ENCODE assay signal across 26 cellular contexts in genomic region chr1:21885236-21886037, GRCh38. TPM values are rescaled to one million over a fixed set of nuclear protein-coding genes. Genes with fewer than 3 reads are reported as not detected.
A peak's percentile ranks its signal among the peaks of the same experiment; 100 is the strongest.
DNase-seq lines count a peak whose midpoint lies in the region; ATAC-seq and FAIRE-seq lines count a peak whose summit lies in the region.
"Had no signal": no experiment of that assay in that cellular context is flagged by ENCODE, and none has a peak within 500 bp of the region (broad histone marks: within the 10 kb centered on the region; RNA-seq: fewer than 3 reads in every experiment).

No MANE protein-coding gene starts in this region.

- peak; percentile 7 for ATAC-seq in activated naive CD8-positive, alpha-beta T cell treated with anti-CD3 and anti-CD28 coated beads, Interleukin-2, amount 50 U/mL, for 24 hours
- ATAC-seq in left lobe of liver (no peak), aorta (ENCODE audit: low FRiP score) (no peak)
- ATAC-seq: HCT116, HepG2, Right ventricle myocardium inferior had no signal

- H3K27me3 ChIP-seq in neuronal stem cell (ENCODE audit: control insufficient read depth in 3 of 3, insufficient read depth in 3 of 3, low read depth in 1 of 3, low read length in 3 of 3), result no peaks in the 10 kb centered on the region
- H3K27me3 ChIP-seq in aorta (ENCODE audit: control insufficient read depth in 1 of 2, insufficient read depth in 2 of 2, low read length in 1 of 2), result no peaks in the 10 kb centered on the region
- H3K27me3 ChIP-seq: BE2C, SJSA1 had no signal

- no peak overlapping the region for H3K18ac ChIP-seq in neuronal stem cell (ENCODE audit: low read length)

- no peaks in the 10 kb centered on the region for H3K4me1 ChIP-seq in neuronal stem cell (ENCODE audit: control insufficient read depth in 2 of 2, insufficient read depth in 1 of 2, low read depth in 1 of 2, low read length in 2 of 2)
- H3K4me1 ChIP-seq in aorta (ENCODE audit: control insufficient read depth in 1 of 2, insufficient read depth in 2 of 2, low read length in 2 of 2), result no peaks in the 10 kb centered on the region
- H3K4me1 ChIP-seq: BE2C, SJSA1 had no signal

- no peak overlapping the region for H2BK120ac ChIP-seq in neuronal stem cell (ENCODE audit: low read depth, low read length)

- no peak overlapping the region for H3K14ac ChIP-seq in neuronal stem cell (ENCODE audit: low read length)

- H4K8ac ChIP-seq in neuronal stem cell (ENCODE audit: low read depth, low read length), result peak overlapping the region; percentile 65

- H3K9me3 ChIP-seq in neuronal stem cell (replicated peaks in 1 of 2; ENCODE audit: control insufficient read depth in 2 of 2, insufficient read depth in 1 of 2, low read depth in 1 of 2, low read length in 2 of 2) (no peaks in the 10 kb centered on the region), aorta (ENCODE audit: control insufficient read depth, low read length) (no peaks in the 10 kb centered on the region)
- H3K9me3 ChIP-seq: BE2C, SJSA1 had no signal

- DNase-seq in activated naive CD8-positive, alpha-beta T cell treated with anti-CD3 and anti-CD28 coated beads, Interleukin-2, amount 50 U/mL, for 24 hours, result no peak
- DNase-seq in activated naive CD8-positive, alpha-beta T cell treated with anti-CD3 and anti-CD28 coated beads for 36 hours, result no peak
- peak; percentile 40 for DNase-seq in left lobe of liver (ENCODE audit: low spot score)
- DNase-seq in neuronal stem cell (ENCODE audit: low spot score), result no peak
- DNase-seq in aorta, result peak; percentile 48 to 75
- DNase-seq in RCC 7860 (ENCODE audit: low spot score), result no peak
- DNase-seq in pons (ENCODE audit: low spot score), result no peak
- no peak for DNase-seq in NCI-H1048 (lab: John Stamatoyannopoulos, UW)
- DNase-seq: 8988T; ACHN; BE2C; CD8-positive, alpha-beta memory T cell; KBM-7; MV-4-11; NCI-H1105 treated with DMSO at 0.1 percent for 48 hours; NCI-H146; NCI-H2029; NCI-H446; NCI-H524 treated with DMSO at 0.1 percent for 48 hours; NCI-H774 had no signal

- H3K9me3 Mint-ChIP-seq in activated naive CD8-positive, alpha-beta T cell treated with anti-CD3 and anti-CD28 coated beads, Interleukin-2, amount 50 U/mL, for 24 hours, result no peaks in the 10 kb centered on the region
- no peaks in the 10 kb centered on the region for H3K9me3 Mint-ChIP-seq in activated naive CD8-positive, alpha-beta T cell treated with anti-CD3 and anti-CD28 coated beads for 36 hours
- H3K9me3 Mint-ChIP-seq: CD8-positive, alpha-beta memory T cell had no signal

- H3K79me1 ChIP-seq in neuronal stem cell (ENCODE audit: low read depth, low read length), result peaks cover 6% of the 10 kb centered on the region

- no peak overlapping the region for H4K91ac ChIP-seq in neuronal stem cell (ENCODE audit: low read depth, low read length, poor library complexity)

- no peak overlapping the region for H3K27ac Mint-ChIP-seq in activated naive CD8-positive, alpha-beta T cell treated with anti-CD3 and anti-CD28 coated beads, Interleukin-2, amount 50 U/mL, for 24 hours
- H3K27ac Mint-ChIP-seq in activated naive CD8-positive, alpha-beta T cell treated with anti-CD3 and anti-CD28 coated beads for 36 hours, result no peak overlapping the region

- no peak overlapping the region for H3K4ac ChIP-seq in neuronal stem cell (ENCODE audit: low read length)

- WGBS in neuronal stem cell (ENCODE audit: extremely low coverage in 2 of 2, insufficient read length in 2 of 2, insufficient replicate concordance in 1 of 2), 2 donors, result no CpG with 5 or more reads among the region's 24 CpGs
- WGBS in aorta, 2 donors, result 80% methylated on average over 24 of the region's 24 CpGs

- intact Hi-C loops in aorta (cut with DNase I), result no loop called here

- H3K36me3 Mint-ChIP-seq in activated naive CD8-positive, alpha-beta T cell treated with anti-CD3 and anti-CD28 coated beads, Interleukin-2, amount 50 U/mL, for 24 hours (ENCODE audit: low read depth), result no peaks in the 10 kb centered on the region
- H3K36me3 Mint-ChIP-seq in activated naive CD8-positive, alpha-beta T cell treated with anti-CD3 and anti-CD28 coated beads for 36 hours, result no peaks in the 10 kb centered on the region
- H3K36me3 Mint-ChIP-seq: CD14-positive monocyte; CD8-positive, alpha-beta memory T cell had no signal

- H3K4me1 Mint-ChIP-seq in activated naive CD8-positive, alpha-beta T cell treated with anti-CD3 and anti-CD28 coated beads, Interleukin-2, amount 50 U/mL, for 24 hours, result no peaks in the 10 kb centered on the region
- no peaks in the 10 kb centered on the region for H3K4me1 Mint-ChIP-seq in activated naive CD8-positive, alpha-beta T cell treated with anti-CD3 and anti-CD28 coated beads for 36 hours
- H3K4me1 Mint-ChIP-seq: CD8-positive, alpha-beta memory T cell had no signal

- peak overlapping the region; percentile 84 for H3K9ac ChIP-seq in neuronal stem cell (ENCODE audit: low read depth, low read length, poor library complexity)

- H2BK5ac ChIP-seq in neuronal stem cell (ENCODE audit: low read length), result peak overlapping the region; percentile 48

- no peak overlapping the region for H3K4me3 ChIP-seq in neuronal stem cell (ENCODE audit: low read length in 2 of 2)
- no peak overlapping the region for H3K4me3 ChIP-seq in aorta (ENCODE audit: low read length in 2 of 2)
- H3K4me3 ChIP-seq: SJSA1 had no signal

- no peaks in the 10 kb centered on the region for H3K27me3 Mint-ChIP-seq in activated naive CD8-positive, alpha-beta T cell treated with anti-CD3 and anti-CD28 coated beads, Interleukin-2, amount 50 U/mL, for 24 hours
- no peaks in the 10 kb centered on the region for H3K27me3 Mint-ChIP-seq in activated naive CD8-positive, alpha-beta T cell treated with anti-CD3 and anti-CD28 coated beads for 36 hours

- no peak overlapping the region for H2AFZ ChIP-seq in neuronal stem cell (ENCODE audit: low read length)

- H3K23ac ChIP-seq in neuronal stem cell (ENCODE audit: low read depth, low read length, poor library complexity), result no peak overlapping the region

- H2BK15ac ChIP-seq in neuronal stem cell (ENCODE audit: low read length), result no peak overlapping the region

- H2AK5ac ChIP-seq in neuronal stem cell (ENCODE audit: low read depth, low read length), result no peak overlapping the region

- H3K36me3 ChIP-seq in neuronal stem cell (replicated peaks in 1 of 2; ENCODE audit: control insufficient read depth in 2 of 2, insufficient read depth in 2 of 2, low read length in 2 of 2), result peaks cover 48 to 72% of the 10 kb centered on the region in 2 donors
- peaks cover 0 to 7% of the 10 kb centered on the region in 2 donors for H3K36me3 ChIP-seq in aorta (ENCODE audit: control insufficient read depth in 1 of 2, insufficient read depth in 2 of 2, low read length in 1 of 2)
- H3K36me3 ChIP-seq: BE2C had no signal

- FAIRE-seq in RCC 7860 (lab: Jason Lieb, UNC), result no peak
- FAIRE-seq: H1, HepG2 had no signal

- H2BK12ac ChIP-seq in neuronal stem cell (ENCODE audit: low read length), result no peak overlapping the region

- no peak overlapping the region for H3K4me2 ChIP-seq in neuronal stem cell (ENCODE audit: insufficient read depth, low read length, poor library complexity, severe bottlenecking)

- H3K27ac ChIP-seq in neuronal stem cell (replicated peaks; ENCODE audit: low read length), result no peak overlapping the region
- no peak overlapping the region for H3K27ac ChIP-seq in aorta (ENCODE audit: low read depth in 1 of 2, low read length in 2 of 2)
- H3K27ac ChIP-seq: SJSA1 had no signal

- H3K4me3 Mint-ChIP-seq in activated naive CD8-positive, alpha-beta T cell treated with anti-CD3 and anti-CD28 coated beads, Interleukin-2, amount 50 U/mL, for 24 hours, result no peak overlapping the region
- H3K4me3 Mint-ChIP-seq in activated naive CD8-positive, alpha-beta T cell treated with anti-CD3 and anti-CD28 coated beads for 36 hours, result no peak overlapping the region
- H3K4me3 Mint-ChIP-seq: CD14-positive monocyte; CD8-positive, alpha-beta memory T cell had no signal

RNA-seq across cellular contexts. Expression of gene HSPG2, which starts 51.7 kb away (rescaled TPM):
- 10 to 100 TPM; 11.0 to 11.6 TPM for total RNA-seq in activated naive CD8-positive, alpha-beta T cell treated with anti-CD3 and anti-CD28 coated beads for 36 hours
- total RNA-seq in left lobe of liver (50.8 TPM), aorta (1,000 to 10,000 TPM in 1 of 2 donors, 100 to 1,000 TPM in 1; 868 to 1,205 TPM)
- 11.0 TPM for polyA plus RNA-seq in neuronal stem cell (2013, experiment 1 of 2)
- 10.9 TPM for polyA plus RNA-seq in neuronal stem cell (2013, experiment 2 of 2)
- polyA plus RNA-seq in aorta, result 100 to 1,000 TPM in 1 of 2 donors, 10 to 100 TPM in 1; 49.1 to 268 TPM
- polyA plus RNA-seq: CD14-positive monocyte; CD8-positive, alpha-beta memory T cell had no signal

Comparison
In these comparisons a context has a peak if more than half of its experiments do, and no peak if none do; other contexts are left out.
1. DNase-seq: peak in left lobe of liver (single experiment) and aorta (2 of 2); none in activated naive CD8-positive, alpha-beta T cell treated with anti-CD3 and anti-CD28 coated beads, Interleukin-2, amount 50 U/mL, for 24 hours (single experiment), activated naive CD8-positive, alpha-beta T cell treated with anti-CD3 and anti-CD28 coated beads for 36 hours (single experiment), neuronal stem cell (single experiment), RCC 7860 (single experiment), pons (single experiment) and NCI-H1048 (single experiment).
2. RNA of gene HSPG2, which starts 51.7 kb away (total RNA-seq): 868 to 1,205 TPM in aorta; 50.8 TPM in left lobe of liver (single experiment) and 11.0 to 11.6 TPM in activated naive CD8-positive, alpha-beta T cell treated with anti-CD3 and anti-CD28 coated beads for 36 hours; every median in the first group is over 10 times any median in the second.